In the genomic region with DNA sequence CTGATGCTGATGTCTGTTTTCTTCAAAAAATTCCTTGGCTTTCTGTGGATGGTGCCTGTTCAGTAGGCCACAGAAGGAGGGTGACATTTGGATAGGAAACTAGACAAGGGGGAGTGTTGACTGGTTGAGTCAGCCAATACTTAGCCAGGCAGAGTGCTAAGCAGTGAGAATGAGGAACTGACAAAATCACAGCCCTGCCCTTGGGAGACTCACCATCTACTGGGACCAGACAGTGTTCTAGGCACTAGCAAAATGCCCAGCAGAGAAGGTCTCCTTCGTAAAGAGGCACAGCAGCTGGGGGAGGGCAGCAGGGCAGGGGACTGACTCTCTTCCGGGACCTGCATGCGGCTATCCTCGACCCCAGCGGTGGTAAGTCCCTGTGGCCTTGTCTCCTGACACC, we compare ENCODE assay signal across 19 cellular contexts.
DNase-seq lines count a peak whose midpoint lies in the region; ATAC-seq, FAIRE-seq and TF ChIP-seq lines count a peak whose summit lies in the region.
"Had no signal": no experiment of that assay in that cellular context is flagged by ENCODE, and none has a peak within 500 bp of the region (broad histone marks: within the 10 kb centered on the region; RNA-seq: fewer than 3 reads in every experiment).

No MANE protein-coding gene starts in this region.

- intact Hi-C loops in CD8-positive, alpha-beta T cell (cut with DNase I, micrococcal nuclease) = no loop called here

- POLR2A ChIA-PET in CD8-positive, alpha-beta T cell (lab: Charles Lee) = no interaction called here

- H3K4me1 ChIP-seq in CD4-positive, CD25-positive, alpha-beta regulatory T cell (ENCODE audit: control insufficient read depth, insufficient read depth, low read length, poor library complexity, severe bottlenecking) = no peaks in the 10 kb centered on the region
- H3K4me1 ChIP-seq in CD8-positive, alpha-beta T cell (ENCODE audit: insufficient read depth, low read length) = no peaks in the 10 kb centered on the region
- H3K4me1 ChIP-seq: parathyroid adenoma, transverse colon had no signal

- FAIRE-seq in GM18507 (lab: Jason Lieb, UNC) = no peak
- FAIRE-seq: H54, TTC549 had no signal

- H3K27me3 ChIP-seq in CD4-positive, CD25-positive, alpha-beta regulatory T cell (ENCODE audit: control insufficient read depth, insufficient read depth, low read length) = no peaks in the 10 kb centered on the region
- no peaks in the 10 kb centered on the region for H3K27me3 ChIP-seq in CD8-positive, alpha-beta T cell (ENCODE audit: insufficient read depth, low read length)
- H3K27me3 ChIP-seq: transverse colon had no signal

- H3K27me3 Mint-ChIP-seq in CD4-positive, CD25-positive, alpha-beta regulatory T cell = peaks cover 4% of the 10 kb centered on the region
- H3K27me3 Mint-ChIP-seq in brain = peaks cover 3% of the 10 kb centered on the region
- peaks cover 2% of the 10 kb centered on the region for H3K27me3 Mint-ChIP-seq in CD8-positive, alpha-beta T cell (ENCODE audit: low read depth)

- H3K4me3 Mint-ChIP-seq in CD4-positive, CD25-positive, alpha-beta regulatory T cell = peak overlapping the region in 1 of 4 donors; percentile 22
- H3K4me3 Mint-ChIP-seq in brain = no peak overlapping the region
- H3K4me3 Mint-ChIP-seq in CD8-positive, alpha-beta T cell = no peak overlapping the region

- H3K27ac ChIP-seq in CD4-positive, CD25-positive, alpha-beta regulatory T cell (ENCODE audit: insufficient read depth, low read length, poor library complexity, severe bottlenecking) = no peak overlapping the region
- no peak overlapping the region for H3K27ac ChIP-seq in CD8-positive, alpha-beta T cell (ENCODE audit: low read depth, low read length)
- H3K27ac ChIP-seq: parathyroid adenoma, SK-N-MC, transverse colon had no signal

- no peak for ATAC-seq in CD4-positive, CD25-positive, alpha-beta regulatory T cell (ENCODE audit: low read depth in 2 of 2)
- ATAC-seq in HG03342 (IDR thresholded peaks at IDR 0.05; ENCODE audit: unreplicated experiment) (peak; percentile 57), GM18502 (IDR thresholded peaks at IDR 0.05; ENCODE audit: poor library complexity, unreplicated experiment) (no peak)
- ATAC-seq in CD8-positive, alpha-beta T cell = no peak
- ATAC-seq: left ventricle myocardium superior, Panc1 had no signal

- peak overlapping the region; percentile 2 to 63 (median 44) for H3K27ac Mint-ChIP-seq in CD4-positive, CD25-positive, alpha-beta regulatory T cell
- peak overlapping the region in 3 of 5 experiments; percentile 21 to 97 (median 87) for H3K27ac Mint-ChIP-seq in brain
- no peak overlapping the region for H3K27ac Mint-ChIP-seq in CD8-positive, alpha-beta T cell

- H3K9me3 ChIP-seq in CD4-positive, CD25-positive, alpha-beta regulatory T cell (ENCODE audit: control insufficient read depth in 2 of 2, low read length in 2 of 2) = no peaks in the 10 kb centered on the region
- no peaks in the 10 kb centered on the region for H3K9me3 ChIP-seq in CD8-positive, alpha-beta T cell (ENCODE audit: low read length)
- H3K9me3 ChIP-seq: transverse colon had no signal

- H3K36me3 Mint-ChIP-seq in CD4-positive, CD25-positive, alpha-beta regulatory T cell = no peaks in the 10 kb centered on the region
- H3K36me3 Mint-ChIP-seq in brain = no peaks in the 10 kb centered on the region
- H3K36me3 Mint-ChIP-seq in CD8-positive, alpha-beta T cell = no peaks in the 10 kb centered on the region

- CTCF ChIA-PET in CD8-positive, alpha-beta T cell (lab: Charles Lee) = no interaction called here

- H3K9me3 Mint-ChIP-seq in CD4-positive, CD25-positive, alpha-beta regulatory T cell = no peaks in the 10 kb centered on the region
- peaks cover 0 to 3% (median 0%) of the 10 kb centered on the region in 5 experiments for H3K9me3 Mint-ChIP-seq in brain
- no peaks in the 10 kb centered on the region for H3K9me3 Mint-ChIP-seq in CD8-positive, alpha-beta T cell

- no peaks in the 10 kb centered on the region for H3K36me3 ChIP-seq in CD4-positive, CD25-positive, alpha-beta regulatory T cell (ENCODE audit: control insufficient read depth, insufficient read depth, low read length)
- no peaks in the 10 kb centered on the region for H3K36me3 ChIP-seq in CD8-positive, alpha-beta T cell (ENCODE audit: insufficient read depth, low read length)
- H3K36me3 ChIP-seq: transverse colon had no signal

- TF ChIP-seq CTCF in brain (conservative IDR thresholded peaks at IDR 0.05) = no peak
- TF ChIP-seq CTCF in CD8-positive, alpha-beta T cell (IDR thresholded peaks at IDR 0.05) = no peak

- H3K4me3 ChIP-seq in CD4-positive, CD25-positive, alpha-beta regulatory T cell (ENCODE audit: low read depth, low read length) = no peak overlapping the region
- H3K4me3 ChIP-seq in CD8-positive, alpha-beta T cell (ENCODE audit: low read depth, low read length) = no peak overlapping the region
- H3K4me3 ChIP-seq: SK-N-MC, transverse colon had no signal

- H3K4me1 Mint-ChIP-seq in CD4-positive, CD25-positive, alpha-beta regulatory T cell = peaks cover 7 to 32% (median 16%) of the 10 kb centered on the region in 4 donors
- peaks cover 86% of the 10 kb centered on the region for H3K4me1 Mint-ChIP-seq in brain
- H3K4me1 Mint-ChIP-seq in CD8-positive, alpha-beta T cell (ENCODE audit: low read depth) = peaks cover 5% of the 10 kb centered on the region

- DNase-seq in CD4-positive, CD25-positive, alpha-beta regulatory T cell = no peak
- peak; percentile 28 for DNase-seq in GM18507 (ENCODE audit: extremely low spot score, insufficient read length, low read depth)
- no peak for DNase-seq in DMS114 treated with DMSO at 0.1 percent for 48 hours (lab: John Stamatoyannopoulos, UW; ENCODE audit: unreplicated experiment)
- no peak for DNase-seq in CD8-positive, alpha-beta T cell
- no peak for DNase-seq in AG20443 (ENCODE audit: low spot score)
- DNase-seq: activated gamma-delta T cell treated with Interleukin-2 at 50 U/mL for 16 hours, erythroblast, left ventricle myocardium superior, NCI-H1048, NCI-H2107, transverse colon had no signal
